17 cellular contexts compared by ENCODE assay signal in the genomic region with DNA sequence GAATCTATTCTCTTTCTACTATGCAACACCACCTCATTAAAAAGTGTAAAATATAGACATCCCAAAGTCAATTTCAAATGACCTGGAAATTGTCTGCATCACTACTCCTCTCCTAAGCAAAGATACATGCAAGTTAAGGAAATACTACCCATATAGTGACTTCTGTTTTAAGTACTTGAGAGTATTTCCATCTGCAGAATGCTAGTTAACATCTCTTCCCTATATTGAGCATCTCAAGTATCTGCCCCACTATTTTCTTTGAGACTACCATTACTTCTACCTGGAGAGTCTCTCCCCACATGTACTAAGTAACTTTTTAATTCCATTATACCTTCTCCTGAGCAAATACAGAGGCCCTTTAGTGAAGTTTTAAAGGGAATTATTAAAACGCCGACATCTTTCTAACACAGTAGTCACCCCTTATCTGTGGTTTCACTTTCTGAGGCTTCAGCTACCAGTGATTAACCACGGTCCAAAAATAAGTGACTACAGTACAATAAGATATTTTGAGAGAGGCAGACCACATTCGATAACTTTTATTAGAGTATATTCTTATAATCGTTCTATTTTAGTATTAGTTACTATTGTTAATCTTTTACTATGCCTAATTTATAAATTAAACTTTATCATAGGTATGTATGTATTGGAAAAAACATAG. TPM values are rescaled to one million over a fixed set of nuclear protein-coding genes. Genes with fewer than 3 reads are reported as not detected.
DNase-seq lines count a peak whose midpoint lies in the region; ATAC-seq lines count a peak whose summit lies in the region.
"Had no signal": no experiment of that assay in that cellular context is flagged by ENCODE, and none has a peak within 500 bp of the region (broad histone marks: within the 10 kb centered on the region; RNA-seq: fewer than 3 reads in every experiment).

No MANE protein-coding gene starts in this region.

- no peaks in the 10 kb centered on the region for H3K27me3 ChIP-seq in Karpas-422 (ENCODE audit: low read length)
- H3K27me3 ChIP-seq: colonic mucosa had no signal

- no peaks in the 10 kb centered on the region for H3K9me3 Mint-ChIP-seq in activated T-cell treated with anti-CD3 and anti-CD28 coated beads, Interleukin-2, amount 50 U/mL, for 72 hours
- H3K9me3 Mint-ChIP-seq: activated naive CD4-positive, alpha-beta T cell treated with anti-CD3 and anti-CD28 coated beads, Interleukin-2, amount 50 U/mL, for 24 hours; GM23338 had no signal

- peaks cover 2% of the 10 kb centered on the region for H3K4me1 Mint-ChIP-seq in activated T-cell treated with anti-CD3 and anti-CD28 coated beads, Interleukin-2, amount 50 U/mL, for 72 hours (ENCODE audit: low read depth)

- H3K27ac ChIP-seq in Karpas-422 (ENCODE audit: low read length): no peak overlapping the region
- H3K27ac ChIP-seq: colonic mucosa had no signal

- ATAC-seq in activated T-cell treated with anti-CD3 and anti-CD28 coated beads, Interleukin-2, amount 50 U/mL, for 72 hours (replicated peaks in 1 of 2): no peak
- ATAC-seq in HG02571 (IDR thresholded peaks at IDR 0.05; ENCODE audit: unreplicated experiment) (peak; percentile 95), HG03354 (IDR thresholded peaks at IDR 0.05; ENCODE audit: poor library complexity, severe bottlenecking, unreplicated experiment) (peak; percentile 93)
- ATAC-seq: GM23338, left colon had no signal

- H3K79me2 ChIP-seq in Karpas-422 (ENCODE audit: low read length): peaks cover 40% of the 10 kb centered on the region

- H3K4me3 ChIP-seq in Karpas-422 (ENCODE audit: low read length): no peak overlapping the region
- H3K4me3 ChIP-seq: colonic mucosa, GM23338 had no signal

- no peaks in the 10 kb centered on the region for H3K4me1 ChIP-seq in Karpas-422 (ENCODE audit: low read length)
- H3K4me1 ChIP-seq: colonic mucosa had no signal

- DNase-seq in activated T-cell treated with anti-CD3 and anti-CD28 coated beads, Interleukin-2, amount 50 U/mL, for 72 hours: no peak
- no peak for DNase-seq in activated T-cell treated with anti-CD3 and anti-CD28 coated beads, Interleukin-2, amount 50 U/mL, for 48 hours
- DNase-seq in Karpas-422: no peak
- DNase-seq in iPS-NIHi11 (ENCODE audit: low spot score): no peak
- DNase-seq in GOT3 (lab: John Stamatoyannopoulos, UW): no peak
- DNase-seq in NCI-H69 (lab: John Stamatoyannopoulos, UW): no peak
- DNase-seq: colonic mucosa; DND-41; KBM-7; left colon; NCI-H2227 treated with DMSO at 0.1 percent for 48 hours; occipital lobe; stimulated activated CD4-positive, alpha-beta T cell treated with anti-CD3 and anti-CD28 coated beads, Interleukin-2, amount 100 ng/mL, for 24 hours had no signal

- no peaks in the 10 kb centered on the region for H3K27me3 Mint-ChIP-seq in activated T-cell treated with anti-CD3 and anti-CD28 coated beads, Interleukin-2, amount 50 U/mL, for 72 hours (ENCODE audit: low read depth)
- H3K27me3 Mint-ChIP-seq: activated naive CD4-positive, alpha-beta T cell treated with anti-CD3 and anti-CD28 coated beads, Interleukin-2, amount 50 U/mL, for 24 hours had no signal

- no peak overlapping the region for H3K4me2 ChIP-seq in Karpas-422 (ENCODE audit: low read depth, low read length, poor library complexity, severe bottlenecking)
- H3K4me2 ChIP-seq: GM23338 had no signal

- H3K4me3 Mint-ChIP-seq in activated T-cell treated with anti-CD3 and anti-CD28 coated beads, Interleukin-2, amount 50 U/mL, for 72 hours: no peak overlapping the region
- H3K4me3 Mint-ChIP-seq: activated naive CD4-positive, alpha-beta T cell treated with anti-CD3 and anti-CD28 coated beads, Interleukin-2, amount 50 U/mL, for 24 hours; GM23338 had no signal

- no peak overlapping the region for H2AFZ ChIP-seq in Karpas-422 (ENCODE audit: low read length)
- H2AFZ ChIP-seq: GM23338 had no signal

- no peak overlapping the region for H3K9ac ChIP-seq in Karpas-422 (ENCODE audit: low read length)

- H3K36me3 Mint-ChIP-seq in activated T-cell treated with anti-CD3 and anti-CD28 coated beads, Interleukin-2, amount 50 U/mL, for 72 hours (ENCODE audit: insufficient read depth in 2 of 2): peaks cover 9 to 38% of the 10 kb centered on the region in 2 donors

- peaks cover 64% of the 10 kb centered on the region; the same call in 1 of the 2 replicates for H3K36me3 ChIP-seq in Karpas-422 (ENCODE audit: insufficient read depth, low read length)

- H3K9me3 ChIP-seq in Karpas-422 (ENCODE audit: low read length): no peaks in the 10 kb centered on the region
- H3K9me3 ChIP-seq: colonic mucosa had no signal

- H3K9me2 ChIP-seq in Karpas-422 (replicated peaks; ENCODE audit: insufficient read depth, low read length): no peaks in the 10 kb centered on the region

- no peaks in the 10 kb centered on the region for H4K20me1 ChIP-seq in Karpas-422 (ENCODE audit: insufficient read depth, low read depth, low read length)

- peak overlapping the region; percentile 63 for H3K27ac Mint-ChIP-seq in activated T-cell treated with anti-CD3 and anti-CD28 coated beads, Interleukin-2, amount 50 U/mL, for 72 hours
- H3K27ac Mint-ChIP-seq: activated naive CD4-positive, alpha-beta T cell treated with anti-CD3 and anti-CD28 coated beads, Interleukin-2, amount 50 U/mL, for 24 hours; GM23338 had no signal

RNA-seq across cellular contexts. Expression of a gene that starts 21.8 kb away (rescaled TPM):
- total RNA-seq in activated T-cell treated with anti-CD3 and anti-CD28 coated beads, Interleukin-2, amount 50 U/mL, for 72 hours: 10 to 100 TPM; 28.0 to 33.4 TPM
- total RNA-seq in Karpas-422 (2014; rRNA removed; shearing (Covaris generic); ENCODE audit: low replicate concordance): 19.3 and 23.7 TPM in 2 replicates

Comparison
In these comparisons a context has a peak if more than half of its experiments do, and no peak if none do; other contexts are left out.
1. ATAC-seq: peak in HG02571 (single experiment) and HG03354 (single experiment); none in activated T-cell treated with anti-CD3 and anti-CD28 coated beads, Interleukin-2, amount 50 U/mL, for 72 hours (0 of 2).